ENCODE assay signal across 1 cellular context in genomic region chr6:89681983-89682564, GRCh38.
TF ChIP-seq lines count a peak whose summit lies in the region.

No MANE protein-coding gene starts in this region.

TF ChIP-seq in GM23338, 12 proteins besides CTCF, POLR2A, EP300 and RAD21 (continued from another document):
- TF ChIP-seq, protein P1, sequence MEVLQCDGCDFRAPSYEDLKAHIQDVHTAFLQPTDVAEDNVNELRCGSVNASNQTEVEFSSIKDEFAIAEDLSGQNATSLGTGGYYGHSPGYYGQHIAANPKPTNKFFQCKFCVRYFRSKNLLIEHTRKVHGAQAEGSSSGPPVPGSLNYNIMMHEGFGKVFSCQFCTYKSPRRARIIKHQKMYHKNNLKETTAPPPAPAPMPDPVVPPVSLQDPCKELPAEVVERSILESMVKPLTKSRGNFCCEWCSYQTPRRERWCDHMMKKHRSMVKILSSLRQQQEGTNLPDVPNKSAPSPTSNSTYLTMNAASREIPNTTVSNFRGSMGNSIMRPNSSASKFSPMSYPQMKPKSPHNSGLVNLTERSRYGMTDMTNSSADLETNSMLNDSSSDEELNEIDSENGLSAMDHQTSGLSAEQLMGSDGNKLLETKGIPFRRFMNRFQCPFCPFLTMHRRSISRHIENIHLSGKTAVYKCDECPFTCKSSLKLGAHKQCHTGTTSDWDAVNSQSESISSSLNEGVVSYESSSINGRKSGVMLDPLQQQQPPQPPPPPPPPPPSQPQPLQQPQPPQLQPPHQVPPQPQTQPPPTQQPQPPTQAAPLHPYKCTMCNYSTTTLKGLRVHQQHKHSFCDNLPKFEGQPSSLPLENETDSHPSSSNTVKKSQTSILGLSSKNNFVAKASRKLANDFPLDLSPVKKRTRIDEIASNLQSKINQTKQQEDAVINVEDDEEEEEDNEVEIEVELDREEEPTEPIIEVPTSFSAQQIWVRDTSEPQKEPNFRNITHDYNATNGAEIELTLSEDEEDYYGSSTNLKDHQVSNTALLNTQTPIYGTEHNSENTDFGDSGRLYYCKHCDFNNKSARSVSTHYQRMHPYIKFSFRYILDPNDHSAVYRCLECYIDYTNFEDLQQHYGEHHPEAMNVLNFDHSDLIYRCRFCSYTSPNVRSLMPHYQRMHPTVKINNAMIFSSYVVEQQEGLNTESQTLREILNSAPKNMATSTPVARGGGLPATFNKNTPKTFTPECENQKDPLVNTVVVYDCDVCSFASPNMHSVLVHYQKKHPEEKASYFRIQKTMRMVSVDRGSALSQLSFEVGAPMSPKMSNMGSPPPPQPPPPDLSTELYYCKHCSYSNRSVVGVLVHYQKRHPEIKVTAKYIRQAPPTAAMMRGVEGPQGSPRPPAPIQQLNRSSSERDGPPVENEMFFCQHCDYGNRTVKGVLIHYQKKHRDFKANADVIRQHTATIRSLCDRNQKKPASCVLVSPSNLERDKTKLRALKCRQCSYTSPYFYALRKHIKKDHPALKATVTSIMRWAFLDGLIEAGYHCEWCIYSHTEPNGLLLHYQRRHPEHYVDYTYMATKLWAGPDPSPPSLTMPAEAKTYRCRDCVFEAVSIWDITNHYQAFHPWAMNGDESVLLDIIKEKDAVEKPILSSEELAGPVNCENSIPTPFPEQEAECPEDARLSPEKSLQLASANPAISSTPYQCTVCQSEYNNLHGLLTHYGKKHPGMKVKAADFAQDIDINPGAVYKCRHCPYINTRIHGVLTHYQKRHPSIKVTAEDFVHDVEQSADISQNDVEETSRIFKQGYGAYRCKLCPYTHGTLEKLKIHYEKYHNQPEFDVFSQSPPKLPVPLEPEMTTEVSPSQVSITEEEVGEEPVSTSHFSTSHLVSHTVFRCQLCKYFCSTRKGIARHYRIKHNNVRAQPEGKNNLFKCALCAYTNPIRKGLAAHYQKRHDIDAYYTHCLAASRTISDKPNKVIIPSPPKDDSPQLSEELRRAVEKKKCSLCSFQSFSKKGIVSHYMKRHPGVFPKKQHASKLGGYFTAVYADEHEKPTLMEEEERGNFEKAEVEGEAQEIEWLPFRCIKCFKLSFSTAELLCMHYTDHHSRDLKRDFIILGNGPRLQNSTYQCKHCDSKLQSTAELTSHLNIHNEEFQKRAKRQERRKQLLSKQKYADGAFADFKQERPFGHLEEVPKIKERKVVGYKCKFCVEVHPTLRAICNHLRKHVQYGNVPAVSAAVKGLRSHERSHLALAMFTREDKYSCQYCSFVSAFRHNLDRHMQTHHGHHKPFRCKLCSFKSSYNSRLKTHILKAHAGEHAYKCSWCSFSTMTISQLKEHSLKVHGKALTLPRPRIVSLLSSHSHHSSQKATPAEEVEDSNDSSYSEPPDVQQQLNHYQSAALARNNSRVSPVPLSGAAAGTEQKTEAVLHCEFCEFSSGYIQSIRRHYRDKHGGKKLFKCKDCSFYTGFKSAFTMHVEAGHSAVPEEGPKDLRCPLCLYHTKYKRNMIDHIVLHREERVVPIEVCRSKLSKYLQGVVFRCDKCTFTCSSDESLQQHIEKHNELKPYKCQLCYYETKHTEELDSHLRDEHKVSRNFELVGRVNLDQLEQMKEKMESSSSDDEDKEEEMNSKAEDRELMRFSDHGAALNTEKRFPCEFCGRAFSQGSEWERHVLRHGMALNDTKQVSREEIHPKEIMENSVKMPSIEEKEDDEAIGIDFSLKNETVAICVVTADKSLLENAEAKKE (CRISPR knock-in tag; IDR thresholded peaks at IDR 0.05) = no peak
- TF ChIP-seq JUNB (IDR thresholded peaks at IDR 0.05; ENCODE audit: unreplicated experiment) = no peak
- TF ChIP-seq STAT1 (IDR thresholded peaks at IDR 0.05; ENCODE audit: unreplicated experiment) = no peak
- no peak for TF ChIP-seq EZH2phosphoT487 (IDR thresholded peaks at IDR 0.05; ENCODE audit: unreplicated experiment)
- no peak for TF ChIP-seq NANOG (IDR thresholded peaks at IDR 0.05; ENCODE audit: borderline replicate concordance)
- no peak for TF ChIP-seq EZH2 (IDR thresholded peaks at IDR 0.05; ENCODE audit: low read depth, unreplicated experiment)
- no peak for TF ChIP-seq ETS1 (IDR thresholded peaks at IDR 0.05)
